8 cellular contexts compared by ENCODE assay signal in genomic region chr17:57987582-57988300, GRCh38. TPM values are rescaled to one million over a fixed set of nuclear protein-coding genes. Genes with fewer than 3 reads are reported as not detected.
DNase-seq lines count a peak whose midpoint lies in the region; ATAC-seq and TF ChIP-seq lines count a peak whose summit lies in the region.

TSS of gene VEZF1 (minus strand) at chr17:57988254. CDS start at chr17:57988111, 143 bp downstream.

- H3K36me3 ChIP-seq in KMS-11 (ENCODE audit: insufficient read depth) (no peaks in the 10 kb centered on the region), left ventricle myocardium inferior (peaks cover 5% of the 10 kb centered on the region), psoas muscle (ENCODE audit: insufficient read depth in 1 of 2, low read depth in 1 of 2) (peaks cover 0 to under 1% of the 10 kb centered on the region in 2 donors)

- TF ChIP-seq CTCF in KMS-11 (conservative IDR thresholded peaks at IDR 0.05; ENCODE audit: low read depth, low read length): no peak
- no peak for TF ChIP-seq CTCF in left ventricle myocardium inferior (IDR thresholded peaks at IDR 0.05; ENCODE audit: borderline replicate concordance)
- TF ChIP-seq CTCF in psoas muscle (IDR thresholded peaks at IDR 0.05): no peak

- H3K9me3 ChIP-seq in left ventricle myocardium inferior (replicated peaks) (no peaks in the 10 kb centered on the region), psoas muscle (no peaks in the 10 kb centered on the region)

- H3K27me3 ChIP-seq in KMS-11 (ENCODE audit: insufficient read depth, low read depth): peaks cover 9% of the 10 kb centered on the region; the same call in 1 of the 2 replicates
- no peaks in the 10 kb centered on the region for H3K27me3 ChIP-seq in left ventricle myocardium inferior (ENCODE audit: low read depth)
- H3K27me3 ChIP-seq in psoas muscle (ENCODE audit: insufficient read depth in 3 of 3, low read length in 2 of 3): no peaks in the 10 kb centered on the region

- peak within 1 kb of the TSS; percentile 73 for H2AFZ ChIP-seq in KMS-11 (ENCODE audit: low read depth)

- peak within 1 kb of the TSS; percentile 33 for H3K27ac ChIP-seq in KMS-11
- H3K27ac ChIP-seq in left ventricle myocardium inferior (replicated peaks): peak within 1 kb of the TSS; percentile 99
- H3K27ac ChIP-seq in psoas muscle: peak within 1 kb of the TSS; percentile 94

- peaks cover 38% of the 10 kb centered on the region for H3K79me2 ChIP-seq in KMS-11 (ENCODE audit: insufficient read depth, low read depth)

- intact Hi-C loops in left ventricle myocardium inferior (cut with micrococcal nuclease): no loop called here
- intact Hi-C loops in psoas muscle (cut with DNase I): loop anchor here (1.0 to 5.0 kb wide), 4 partner anchors 39 to 95 kb away; no protein-coding TSS in a partner anchor

- peak; percentile 75 for DNase-seq in EH (ENCODE audit: low read depth)
- DNase-seq in T-helper 1 cell: peak; percentile 68 to 79 (median 72)
- peak; percentile 62 for DNase-seq in amniotic epithelial cell (ENCODE audit: low read depth)
- peak; percentile 82 for DNase-seq in left ventricle myocardium inferior
- DNase-seq in psoas muscle: peak; percentile 85 to 92
- peak; percentile 79 for DNase-seq in ureter (ENCODE audit: low spot score)

- H4K20me1 ChIP-seq in KMS-11 (ENCODE audit: insufficient read depth): no peaks in the 10 kb centered on the region

- H3K9ac ChIP-seq in KMS-11: peak within 1 kb of the TSS; percentile 52; the same call in 1 of the 2 replicates

- ATAC-seq in GM21619 (IDR thresholded peaks at IDR 0.05; ENCODE audit: unreplicated experiment) (peak; percentile 54), psoas muscle (peak; percentile 63 to 72 (median 67))

- H3K4me3 ChIP-seq in KMS-11 (IDR thresholded peaks at IDR 0.05; ENCODE audit: insufficient read depth, low read depth, low read length) (peak within 1 kb of the TSS; percentile 58), left ventricle myocardium inferior (peak within 1 kb of the TSS; percentile 89), psoas muscle (peak within 1 kb of the TSS; percentile 86)

- 0% methylated on average over 18 to 74 of the region's 74 CpGs for WGBS in psoas muscle, 3 donors

- H3K4me2 ChIP-seq in KMS-11: peak within 1 kb of the TSS; percentile 94

- H3K4me1 ChIP-seq in KMS-11 (ENCODE audit: low read depth, poor library complexity, severe bottlenecking): peaks cover 50% of the 10 kb centered on the region
- H3K4me1 ChIP-seq in left ventricle myocardium inferior: peaks cover 91% of the 10 kb centered on the region
- H3K4me1 ChIP-seq in psoas muscle: peaks cover 78% of the 10 kb centered on the region

RNA-seq across cellular contexts. Expression of gene VEZF1, which starts in this region (rescaled TPM):
- total RNA-seq in left ventricle myocardium inferior: 77.2 TPM
- 10 to 100 TPM; 45.7 to 92.5 (median 70.7) TPM for total RNA-seq in psoas muscle
- 10 to 100 TPM; 30.6 to 50.5 (median 36.6) TPM for polyA plus RNA-seq in psoas muscle
- total RNA-seq in ureter: 75.6 TPM

Comparison
In these comparisons a context has a peak if more than half of its experiments do, and no peak if none do; other contexts are left out.
1. Peak in every context shown above with its lines: DNase-seq, ATAC-seq, H3K4me3 ChIP-seq and H3K27ac ChIP-seq.
2. H3K27ac ChIP-seq: peak in every context shown above with its lines; median percentile 99 in left ventricle myocardium inferior; 94 in psoas muscle; 33 in KMS-11.